ENCODE assay signal across 9 cellular contexts in the genomic region with DNA sequence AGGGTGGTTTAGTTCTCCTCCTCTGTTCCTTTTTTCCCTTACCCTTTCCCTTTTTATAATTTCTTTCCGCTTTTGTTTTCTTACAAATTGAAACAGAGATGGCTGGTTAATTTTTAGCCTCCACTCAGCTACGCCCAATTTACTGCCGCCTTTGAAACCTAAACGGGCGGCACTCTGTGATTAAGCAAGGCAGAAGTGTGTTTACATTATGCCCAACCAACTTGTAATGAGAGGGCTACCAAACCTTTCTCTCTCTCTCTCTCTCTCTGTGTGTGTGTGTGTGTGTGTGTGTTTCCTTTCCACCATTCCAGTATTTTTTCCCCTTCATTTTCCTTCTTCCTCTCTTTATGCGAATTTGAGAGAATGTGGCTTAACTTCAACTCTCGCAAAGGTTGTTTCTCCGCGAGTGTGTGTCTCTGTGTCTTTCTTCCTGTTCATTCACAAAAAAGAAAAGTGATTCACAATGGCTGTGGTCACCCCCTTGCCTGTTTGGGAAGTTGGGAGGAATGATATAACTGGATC. TPM values are rescaled to one million over a fixed set of nuclear protein-coding genes. Genes with fewer than 3 reads are reported as not detected.
DNase-seq lines count a peak whose midpoint lies in the region; ATAC-seq, FAIRE-seq and TF ChIP-seq lines count a peak whose summit lies in the region.
"Had no signal": no experiment of that assay in that cellular context is flagged by ENCODE, and none has a peak within 500 bp of the region (broad histone marks: within the 10 kb centered on the region; RNA-seq: fewer than 3 reads in every experiment).

No MANE protein-coding gene starts in this region.

- intact Hi-C loops in right cardiac atrium (cut with DNase I) (no loop called here), Right ventricle myocardium inferior (cut with DNase I) (no loop called here), HepG2 (cut with micrococcal nuclease; ENCODE audit: unreplicated experiment) (no loop called here)

- TF ChIP-seq EP300 in HepG2 (IDR thresholded peaks at IDR 0.05; ENCODE audit: low read depth in 2 of 2, low read length in 2 of 2) (peak in 1 of 2 experiments; percentile 90; a peak in 3 of 4 replicates), HepG2 (CRISPR knock-in tag; IDR thresholded peaks at IDR 0.05; ENCODE audit: borderline replicate concordance) (peak; percentile 64; the same call in 1 of the 2 replicates)

- H2AFZ ChIP-seq in HepG2 (ENCODE audit: low read length), result no peak overlapping the region

- peak; percentile 88 for FAIRE-seq in HepG2 (lab: Jason Lieb, UNC)

- TF ChIP-seq RAD21 in HepG2 (CRISPR knock-in tag; IDR thresholded peaks at IDR 0.05), result peak; percentile 24; the same call in 1 of the 2 replicates

- H3K79me2 ChIP-seq in HepG2 (ENCODE audit: insufficient read depth, low read length), result peaks cover 41% of the 10 kb centered on the region

- H3K27me3 ChIP-seq in right cardiac atrium (ENCODE audit: control insufficient read depth, insufficient read depth), result no peaks in the 10 kb centered on the region
- H3K27me3 ChIP-seq in HepG2 (ENCODE audit: control insufficient read depth in 1 of 2, insufficient read depth in 2 of 2, low read length in 2 of 2), result no peaks in the 10 kb centered on the region

- peak overlapping the region; percentile 81 for H3K4me2 ChIP-seq in HepG2 (ENCODE audit: low read depth, low read length)

- no peak for TF ChIP-seq POLR2A in HepG2 (IDR thresholded peaks at IDR 0.05; ENCODE audit: insufficient read depth in 1 of 2, low read depth in 2 of 2, low read length in 2 of 2)

- CTCF ChIA-PET in HepG2 (lab: Yijun Ruan, JAX; ENCODE audit: low intra/inter-chr PET ratio, low total read pairs), result no interaction called here

- POLR2A ChIA-PET in HepG2 (lab: Yijun Ruan, JAX), result interaction anchor here (0.6 to 2.4 kb wide), 8 partner anchors 12 to 824 kb away, joined by 3 to 28 read pairs (median 5); no protein-coding TSS in a partner anchor

- no peak for ATAC-seq in right cardiac atrium
- no peak for ATAC-seq in Right ventricle myocardium inferior
- peak; percentile 76 for ATAC-seq in HepG2
- no peak for ATAC-seq in HG02981 (IDR thresholded peaks at IDR 0.05; ENCODE audit: unreplicated experiment)
- ATAC-seq in GM19035 (IDR thresholded peaks at IDR 0.05; ENCODE audit: unreplicated experiment), result no peak
- ATAC-seq: T-helper 17 cell had no signal

- H3K27ac ChIP-seq in right cardiac atrium (ENCODE audit: low read length) (peak overlapping the region; percentile 31), HepG2 (ENCODE audit: extremely low read length, insufficient read depth, low read length) (peak overlapping the region; percentile 77)

- in situ Hi-C loops in astrocyte of the cerebellum (cut with HindIII; ENCODE audit: low sequenced_read_pairs) (loop anchor here (5.0 kb wide), 1 partner anchor 36 kb away; no protein-coding TSS in a partner anchor), HepG2 (cut with HindIII; ENCODE audit: extremely low pct_ligation_motif_present, low pct_unique_long_range_greater_than_20kb) (no loop called here)

- H3K9me3 ChIP-seq in right cardiac atrium (ENCODE audit: control insufficient read depth, low read length) (no peaks in the 10 kb centered on the region), HepG2 (ENCODE audit: low read length) (no peaks in the 10 kb centered on the region)

- TF ChIP-seq CTCF in astrocyte of the cerebellum (IDR thresholded peaks at IDR 0.05; ENCODE audit: low read depth, low read length, missing control alignments), result no peak
- TF ChIP-seq CTCF in HepG2 (CRISPR knock-in tag; IDR thresholded peaks at IDR 0.05), result no peak

- peaks cover 1 to 27% of the 10 kb centered on the region in 2 experiments; a peak in 2 of 5 replicates for H3K36me3 ChIP-seq in HepG2 (replicated peaks in 1 of 2; ENCODE audit: control insufficient read depth in 1 of 2, insufficient read depth in 2 of 2, low read length in 2 of 2)

- peak overlapping the region; percentile 68 for H3K9ac ChIP-seq in HepG2 (ENCODE audit: insufficient read depth, low read depth, low read length)

- no TSS peak for BruUV-seq in HepG2 (replicated peaks; lab: Mats Ljungman, UMichigan)

- H3K4me1 ChIP-seq in right cardiac atrium (ENCODE audit: control insufficient read depth, insufficient read depth, low read length) (peaks cover 19% of the 10 kb centered on the region), HepG2 (ENCODE audit: insufficient read depth, low read length) (peaks cover 90% of the 10 kb centered on the region)

- WGBS in right cardiac atrium, result 47% methylated on average over 9 of the region's 9 CpGs
- WGBS in HepG2 (ENCODE audit: low lambda C conversion rate), result 20% methylated on average over 9 of the region's 9 CpGs

- H4K20me1 ChIP-seq in HepG2 (ENCODE audit: insufficient read depth, low read length), result no peaks in the 10 kb centered on the region

- peak overlapping the region; percentile 24 for H3K4me3 ChIP-seq in right cardiac atrium (ENCODE audit: low read length)
- peak overlapping the region; percentile 84 for H3K4me3 ChIP-seq in astrocyte of the cerebellum (ENCODE audit: low read depth, low read length)
- peak overlapping the region in 2 of 3 experiments; percentile 31 to 55; a peak in 4 of 6 replicates for H3K4me3 ChIP-seq in HepG2 (replicated peaks in 1 of 3; ENCODE audit: insufficient read depth in 1 of 3, low read depth in 2 of 3, low read length in 3 of 3)

- DNase-seq in right cardiac atrium, result no peak
- no peak for DNase-seq in Right ventricle myocardium inferior (ENCODE audit: missing footprints)
- no peak for DNase-seq in astrocyte of the cerebellum (ENCODE audit: low read depth)
- DNase-seq in HepG2 (ENCODE audit: low spot score), result peak; percentile 96
- DNase-seq in activated CD4-positive, alpha-beta T cell treated with anti-CD3 and anti-CD28 coated beads for 4 hours, result no peak
- no peak for DNase-seq in epidermal melanocyte (ENCODE audit: insufficient read length, low spot score)
- DNase-seq: T-helper 17 cell had no signal

TF ChIP-seq in HepG2, 621 proteins besides CTCF, POLR2A, EP300 and RAD21 (continues in another document):
- TF ChIP-seq ZNF761 (CRISPR knock-in tag; conservative IDR thresholded peaks at IDR 0.05) (no peak), SCMH1 (CRISPR knock-in tag; IDR thresholded peaks at IDR 0.05; ENCODE audit: borderline replicate concordance) (no peak), GATAD2A (CRISPR knock-in tag; IDR thresholded peaks at IDR 0.05) (peak; percentile 96), MIER3 (CRISPR knock-in tag; IDR thresholded peaks at IDR 0.05; ENCODE audit: borderline replicate concordance) (peak; percentile 57; the same call in 1 of the 2 replicates)

RNA-seq across cellular contexts. Expression of a gene that starts 31.3 kb away (rescaled TPM):
- total RNA-seq in right cardiac atrium (100 to 1,000 TPM; 123 to 168 (median 156) TPM), Right ventricle myocardium inferior (159 TPM), HepG2 (2016; rRNA removed; fragmentation: Illumina TruSeq; extraction: Trizol) (5.4 and 5.6 TPM in 2 replicates)
- polyA plus RNA-seq in right cardiac atrium (67.4 TPM), HepG2 (2011; rRNA removed) (3.0 and 3.4 TPM in 2 replicates)
- total RNA-seq in HepG2 (2016; cell fraction: cytosol; rRNA removed; fragmentation: Illumina TruSeq; extraction: Trizol; ENCODE audit: low read depth), result 16.3 and 20.2 TPM in 2 replicates
- 4.6 and 4.7 TPM in 2 replicates for total RNA-seq in HepG2 (2016; cell fraction: insoluble cytoplasmic fraction; rRNA removed; fragmentation: Illumina TruSeq; extraction: Trizol)
- total RNA-seq in HepG2 (2016; cell fraction: membrane; rRNA removed; fragmentation: Illumina TruSeq; extraction: Trizol), result 6.7 and 9.2 TPM in 2 replicates
- 4.9 and 6.0 TPM in 2 replicates for total RNA-seq in HepG2 (2016; cell fraction: nucleus; rRNA removed; fragmentation: Illumina TruSeq; extraction: Trizol)
- 1.4 and 1.6 TPM in 2 replicates for polyA plus RNA-seq in HepG2 (2011; cell fraction: cytosol; rRNA removed)
- polyA plus RNA-seq in HepG2 (2011; cell fraction: nucleus; rRNA removed), result 11.0 and 14.0 TPM in 2 replicates
- polyA plus RNA-seq in HepG2 (2012), result 9.0 and 12.2 TPM in 2 replicates
- 0.70 and 0.93 TPM in 2 replicates for polyA plus RNA-seq in HepG2 (2016; cell fraction: cytosol; fragmentation: Illumina TruSeq; extraction: Trizol; ENCODE audit: low read depth)
- 8.8 and 11.9 TPM in 2 replicates for polyA plus RNA-seq in HepG2 (2016; cell fraction: insoluble cytoplasmic fraction; fragmentation: Illumina TruSeq; extraction: Trizol; ENCODE audit: low read depth)
- polyA plus RNA-seq in HepG2 (2016; cell fraction: membrane; fragmentation: Illumina TruSeq; extraction: Trizol; ENCODE audit: low read depth), result 3.1 and 4.9 TPM in 2 replicates
- polyA plus RNA-seq in HepG2 (2016; cell fraction: nucleus; fragmentation: Illumina TruSeq; extraction: Trizol; ENCODE audit: insufficient read depth, low read depth), result 14.6 and 14.7 TPM in 2 replicates
- polyA minus RNA-seq in HepG2 (2011; rRNA and poly(A)+ RNA removed; ENCODE audit: low replicate concordance), result 0.82 and 6.2 TPM in 2 replicates
- polyA minus RNA-seq in HepG2 (2011; cell fraction: cytosol; rRNA and poly(A)+ RNA removed), result 5.0 and 6.2 TPM in 2 replicates
- polyA minus RNA-seq in HepG2 (2011; cell fraction: nucleus; rRNA and poly(A)+ RNA removed), result 6.8 and 7.7 TPM in 2 replicates

RNA-seq across cellular contexts. Expression of a gene that starts 57.2 kb away (rescaled TPM):
- total RNA-seq in right cardiac atrium, result 10 to 100 TPM in 2 of 4 donors, 1 to 10 TPM in 2; 5.0 to 13.8 (median 11.1) TPM
- 7.0 TPM for polyA plus RNA-seq in right cardiac atrium
- 9.9 TPM for total RNA-seq in Right ventricle myocardium inferior
- not detected in 2 replicates for total RNA-seq in HepG2 (2016; rRNA removed; fragmentation: Illumina TruSeq; extraction: Trizol)
- not detected in 2 replicates for total RNA-seq in HepG2 (2016; cell fraction: cytosol; rRNA removed; fragmentation: Illumina TruSeq; extraction: Trizol; ENCODE audit: low read depth)
- not detected in 2 replicates for total RNA-seq in HepG2 (2016; cell fraction: insoluble cytoplasmic fraction; rRNA removed; fragmentation: Illumina TruSeq; extraction: Trizol)
- total RNA-seq in HepG2 (2016; cell fraction: membrane; rRNA removed; fragmentation: Illumina TruSeq; extraction: Trizol), result not detected in 2 replicates
- not detected in 2 replicates for total RNA-seq in HepG2 (2016; cell fraction: nucleus; rRNA removed; fragmentation: Illumina TruSeq; extraction: Trizol)
- 0.04 TPM in 1 of 2 replicates, not detected in the other for polyA plus RNA-seq in HepG2 (2011; rRNA removed)
- polyA plus RNA-seq in HepG2 (2011; cell fraction: cytosol; rRNA removed), result 0.03 and 0.04 TPM in 2 replicates
- 0.10 and 0.13 TPM in 2 replicates for polyA plus RNA-seq in HepG2 (2011; cell fraction: nucleus; rRNA removed)
- not detected in 2 replicates for polyA plus RNA-seq in HepG2 (2012)
- not detected in 2 replicates for polyA plus RNA-seq in HepG2 (2016; cell fraction: cytosol; fragmentation: Illumina TruSeq; extraction: Trizol; ENCODE audit: low read depth)
- polyA plus RNA-seq in HepG2 (2016; cell fraction: insoluble cytoplasmic fraction; fragmentation: Illumina TruSeq; extraction: Trizol; ENCODE audit: low read depth), result not detected in 2 replicates
- polyA plus RNA-seq in HepG2 (2016; cell fraction: membrane; fragmentation: Illumina TruSeq; extraction: Trizol; ENCODE audit: low read depth), result not detected in 2 replicates
- not detected in 2 replicates for polyA plus RNA-seq in HepG2 (2016; cell fraction: nucleus; fragmentation: Illumina TruSeq; extraction: Trizol; ENCODE audit: insufficient read depth, low read depth)
- 0.40 TPM in 1 of 2 replicates, not detected in the other for polyA minus RNA-seq in HepG2 (2011; rRNA and poly(A)+ RNA removed; ENCODE audit: low replicate concordance)
- not detected in 2 replicates for polyA minus RNA-seq in HepG2 (2011; cell fraction: cytosol; rRNA and poly(A)+ RNA removed)
- polyA minus RNA-seq in HepG2 (2011; cell fraction: nucleus; rRNA and poly(A)+ RNA removed), result not detected in 2 replicates
- total RNA-seq: T-helper 17 cell had no signal

Comparison
In these comparisons a context has a peak if more than half of its experiments do, and no peak if none do; other contexts are left out.
1. H3K4me3 ChIP-seq: peak in every context shown above with its lines; median percentile 84 in astrocyte of the cerebellum; 43 in HepG2; 24 in right cardiac atrium.